ENCODE assay signal across 1 cellular context in the genomic region with DNA sequence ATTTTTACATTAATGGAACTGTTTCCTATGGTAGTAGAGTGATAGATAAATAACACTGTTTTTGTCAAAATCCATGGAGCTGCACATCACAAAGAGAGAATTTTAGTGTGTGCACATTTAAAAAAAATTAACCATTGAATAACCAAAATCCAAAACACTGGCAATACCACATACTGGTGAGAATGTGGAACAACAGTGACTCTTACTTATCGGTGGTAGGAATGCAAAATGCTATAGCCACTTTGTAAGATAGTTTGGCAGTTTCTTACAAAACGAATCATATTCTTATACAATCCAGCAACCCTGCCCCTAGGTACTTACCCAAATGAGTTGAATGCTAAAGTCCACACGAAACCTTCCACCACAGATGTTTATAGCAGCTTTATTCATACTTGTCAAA.
TF ChIP-seq lines count a peak whose summit lies in the region.

No MANE protein-coding gene starts in this region.

TF ChIP-seq in H1, 55 proteins besides CTCF, POLR2A, EP300 and RAD21:
- TF ChIP-seq SIX5 (IDR thresholded peaks at IDR 0.05; ENCODE audit: low read depth, low read length), result no peak
- TF ChIP-seq BCL11A (IDR thresholded peaks at IDR 0.05; ENCODE audit: low read depth in 2 of 2, low read length in 2 of 2), result no peak
- TF ChIP-seq TEAD4 (IDR thresholded peaks at IDR 0.05; ENCODE audit: low read depth, low read length), result peak; percentile 68
